9 cellular contexts compared by ENCODE assay signal in the genomic region with DNA sequence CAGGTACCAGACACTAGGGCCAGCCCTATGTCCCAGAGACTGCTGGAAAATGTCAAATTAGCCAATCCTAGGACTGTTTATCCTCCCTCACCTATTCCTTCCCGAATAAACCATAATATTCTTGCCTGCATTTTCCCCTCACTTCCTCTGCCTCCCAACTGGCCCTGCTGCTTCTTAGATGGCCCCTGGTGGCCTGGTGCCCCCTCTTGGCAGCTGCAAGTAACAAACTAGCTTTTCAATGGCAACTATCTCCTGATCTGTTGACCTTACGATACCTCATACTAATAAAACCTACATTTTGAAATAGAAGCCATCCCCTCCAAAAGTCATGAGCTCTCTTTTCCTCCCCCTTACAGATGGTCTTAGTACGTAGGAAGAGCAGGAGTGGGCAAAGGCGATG.
DNase-seq lines count a peak whose midpoint lies in the region; ATAC-seq and TF ChIP-seq lines count a peak whose summit lies in the region.
"Had no signal": no experiment of that assay in that cellular context is flagged by ENCODE, and none has a peak within 500 bp of the region (broad histone marks: within the 10 kb centered on the region; RNA-seq: fewer than 3 reads in every experiment).

No MANE protein-coding gene starts in this region.

- no peak for ATAC-seq in right lobe of liver
- no peak for ATAC-seq in GM19351 (IDR thresholded peaks at IDR 0.05; ENCODE audit: unreplicated experiment)
- no peak for ATAC-seq in left ventricle myocardium superior

- H3K9me3 ChIP-seq in right lobe of liver = no peaks in the 10 kb centered on the region

- H3K36me3 ChIP-seq in right lobe of liver = no peaks in the 10 kb centered on the region

- no peak for TF ChIP-seq POLR2A in right lobe of liver (IDR thresholded peaks at IDR 0.05)

- TF ChIP-seq CTCF in right lobe of liver (IDR thresholded peaks at IDR 0.05) = peak; percentile 6 to 34 (median 23)

- intact Hi-C loops in right lobe of liver (cut with DNase I) = loop anchor here in 1 of 2 donors (10.0 kb wide), 1 partner anchor 268 kb away; no protein-coding TSS in a partner anchor
- intact Hi-C loops in left ventricle myocardium superior (cut with micrococcal nuclease) = loop anchor here (10.0 kb wide), 1 partner anchor 102 kb away; no protein-coding TSS in a partner anchor

- DNase-seq in ELR (ENCODE audit: low read depth) = peak; percentile 35
- peak; percentile 46 for DNase-seq in HuH-7.5 (ENCODE audit: low spot score)
- DNase-seq in SW480 (ENCODE audit: low spot score) = peak; percentile 9
- DNase-seq in right lobe of liver = no peak
- DNase-seq in NCI-H187 treated with DMSO at 0.1 percent for 48 hours (lab: John Stamatoyannopoulos, UW) = no peak
- no peak for DNase-seq in stimulated activated CD4-positive, alpha-beta T cell treated with anti-CD3 and anti-CD28 coated beads, Interleukin-4, amount 100 ng/mL, for 1 hour
- no peak for DNase-seq in left ventricle myocardium superior
- DNase-seq: midbrain had no signal

- 76% methylated on average over 4 of the region's 4 CpGs for WGBS in right lobe of liver (ENCODE audit: insufficient coverage, low coverage, low lambda C conversion rate, missing lambda C conversion rate)

- H3K27ac ChIP-seq in right lobe of liver = no peak overlapping the region

- peaks cover 0 to 22% (median 0%) of the 10 kb centered on the region in 4 donors for H3K4me1 ChIP-seq in right lobe of liver

- no peaks in the 10 kb centered on the region for H3K27me3 ChIP-seq in right lobe of liver

- H3K4me3 ChIP-seq in right lobe of liver = no peak overlapping the region

Comparison
In these comparisons a context has a peak if more than half of its experiments do, and no peak if none do; other contexts are left out.
1. DNase-seq: peak in ELR (single experiment), HuH-7.5 (single experiment) and SW480 (single experiment); none in right lobe of liver (0 of 3), NCI-H187 treated with DMSO at 0.1 percent for 48 hours (single experiment), stimulated activated CD4-positive, alpha-beta T cell treated with anti-CD3 and anti-CD28 coated beads, Interleukin-4, amount 100 ng/mL, for 1 hour (single experiment) and left ventricle myocardium superior (single experiment).